Comparison of ENCODE assay signal across 14 cellular contexts in genomic region chr19:38917921-38918491, GRCh38. TPM values are rescaled to one million over a fixed set of nuclear protein-coding genes. Genes with fewer than 3 reads are reported as not detected.
DNase-seq lines count a peak whose midpoint lies in the region; ATAC-seq and TF ChIP-seq lines count a peak whose summit lies in the region.
"Had no signal": no experiment of that assay in that cellular context is flagged by ENCODE, and none has a peak within 500 bp of the region (broad histone marks: within the 10 kb centered on the region; RNA-seq: fewer than 3 reads in every experiment).

No MANE protein-coding gene starts in this region.

- no TSS peak for BruUV-seq in Panc1 (replicated peaks; lab: Mats Ljungman, UMichigan)

- ATAC-seq in Right ventricle myocardium inferior: peak; percentile 30
- no peak for ATAC-seq in left cardiac atrium
- ATAC-seq in Panc1: peak; percentile 78
- ATAC-seq in activated naive CD4-positive, alpha-beta T cell treated with anti-CD3 and anti-CD28 coated beads, Interleukin-2, amount 50 U/mL, for 72 hours: no peak
- no peak for ATAC-seq in activated CD4-positive, CD25-positive, alpha-beta regulatory T cell treated with anti-CD3 and anti-CD28 coated beads, Interleukin-2, amount 50 U/mL, for 24 hours
- ATAC-seq: activated CD4-positive, alpha-beta T cell treated with anti-CD3 and anti-CD28 coated beads for 36 hours had no signal

- H3K27me3 ChIP-seq in Panc1 (ENCODE audit: control insufficient read depth, insufficient read depth, low read length): no peaks in the 10 kb centered on the region
- H3K27me3 ChIP-seq in spleen (replicated peaks in 1 of 7): no peaks in the 10 kb centered on the region
- H3K27me3 ChIP-seq: esophagus muscularis mucosa, sigmoid colon had no signal

- POLR2A ChIA-PET in Panc1 (lab: Charles Lee): no interaction called here

- TF ChIP-seq CTCF in Panc1 (IDR thresholded peaks at IDR 0.05): no peak
- peak; percentile 44 for TF ChIP-seq CTCF in epithelial cell of proximal tubule (conservative IDR thresholded peaks at IDR 0.05; ENCODE audit: low read depth, low read length)
- TF ChIP-seq CTCF in spleen (IDR thresholded peaks at IDR 0.05 in 8 of 11, conservative IDR thresholded peaks at IDR 0.05 in 3 of 11): no peak

- no peaks in the 10 kb centered on the region for H3K36me3 ChIP-seq in Panc1 (ENCODE audit: control insufficient read depth, insufficient read depth, low read length)
- peaks cover 0 to 40% (median 14%) of the 10 kb centered on the region in 6 donors for H3K36me3 ChIP-seq in spleen

- H3K9me3 ChIP-seq in Panc1 (ENCODE audit: control insufficient read depth, insufficient read depth, low read depth, low read length): no peaks in the 10 kb centered on the region
- no peaks in the 10 kb centered on the region for H3K9me3 ChIP-seq in spleen
- H3K9me3 ChIP-seq: esophagus muscularis mucosa, sigmoid colon had no signal

- H3K4me1 ChIP-seq in Panc1 (ENCODE audit: control insufficient read depth, insufficient read depth, low read length): peaks cover 11% of the 10 kb centered on the region
- peaks cover 0 to 3% (median 0%) of the 10 kb centered on the region in 6 donors for H3K4me1 ChIP-seq in spleen
- H3K4me1 ChIP-seq: esophagus muscularis mucosa, sigmoid colon had no signal

- 79 to 89% (median 81%) methylated on average over 10 to 13 of the region's 13 CpGs for WGBS in spleen, 5 donors

- CTCF ChIA-PET in Panc1 (lab: Charles Lee): interaction anchor here (0.6 to 2.0 kb wide), 5 partner anchors 12 to 185 kb away, joined by 4 to 10 read pairs (median 7); partner anchors contain the start of genes MRPS12, NFKBIB and SARS2

- peaks cover 0 to 7% of the 10 kb centered on the region in 2 donors for H3K36me3 Mint-ChIP-seq in activated naive CD4-positive, alpha-beta T cell treated with anti-CD3 and anti-CD28 coated beads, Interleukin-2, amount 50 U/mL, for 72 hours

- no peaks in the 10 kb centered on the region for H3K9me3 Mint-ChIP-seq in activated naive CD4-positive, alpha-beta T cell treated with anti-CD3 and anti-CD28 coated beads, Interleukin-2, amount 50 U/mL, for 72 hours

- no peak for TF ChIP-seq POLR2A in spleen (IDR thresholded peaks at IDR 0.05)

- intact Hi-C loops in Right ventricle myocardium inferior (cut with DNase I) (no loop called here), left cardiac atrium (cut with DNase I) (no loop called here), Panc1 (cut with micrococcal nuclease; ENCODE audit: unreplicated experiment) (no loop called here), spleen (cut with DNase I; ENCODE audit: low total_unique reads) (no loop called here)

- H3K27ac Mint-ChIP-seq in activated naive CD4-positive, alpha-beta T cell treated with anti-CD3 and anti-CD28 coated beads, Interleukin-2, amount 50 U/mL, for 72 hours: no peak overlapping the region
- H3K27ac Mint-ChIP-seq: activated CD4-positive, alpha-beta T cell treated with anti-CD3 and anti-CD28 coated beads for 36 hours had no signal

- H3K27ac ChIP-seq in Panc1 (ENCODE audit: low read length) (peak overlapping the region; percentile 0; the same call in 1 of the 2 replicates), spleen (no peak overlapping the region)
- H3K27ac ChIP-seq: esophagus muscularis mucosa, sigmoid colon had no signal

- DNase-seq in Right ventricle myocardium inferior (ENCODE audit: missing footprints) (no peak), left cardiac atrium (no peak), Panc1 (ENCODE audit: low read depth, low spot score) (no peak), epithelial cell of proximal tubule (ENCODE audit: low read depth) (no peak), spleen (peak; percentile 44)
- no peak for DNase-seq in activated naive CD4-positive, alpha-beta T cell treated with anti-CD3 and anti-CD28 coated beads, Interleukin-2, amount 50 U/mL, for 72 hours (ENCODE audit: low spot score in 2 of 2)
- DNase-seq in stimulated activated CD4-positive, alpha-beta T cell treated with anti-CD3 and anti-CD28 coated beads, Interleukin-2, amount 100 ng/mL, for 24 hours: no peak
- DNase-seq: activated CD4-positive, alpha-beta T cell treated with anti-CD3 and anti-CD28 coated beads for 36 hours; C1 segment of cervical spinal cord; NCI-H526 treated with DMSO at 0.1 percent for 48 hours; sigmoid colon had no signal

- no peak overlapping the region for H3K4me3 ChIP-seq in Panc1 (ENCODE audit: low read depth in 2 of 2, low read length in 2 of 2)
- no peak overlapping the region for H3K4me3 ChIP-seq in epithelial cell of proximal tubule (ENCODE audit: low read depth, low read length)
- H3K4me3 ChIP-seq in spleen: no peak overlapping the region
- H3K4me3 ChIP-seq: esophagus muscularis mucosa, lung, sigmoid colon had no signal

- in situ Hi-C loops in Panc1 (cut with HindIII; ENCODE audit: low pct_unique_long_range_greater_than_20kb, low sequenced_read_pairs): no loop called here

RNA-seq across cellular contexts. Expression of gene CCER2, which starts 6.0 kb away (rescaled TPM):
- total RNA-seq in Right ventricle myocardium inferior (not detected), left cardiac atrium (not detected), Panc1 (2021; ENCODE audit: unreplicated experiment) (1.3 TPM), epithelial cell of proximal tubule (not detected in 2 replicates), spleen (1 to 10 TPM in 1 of 7 donors, under 1 TPM in 3, not detected in 3; 0.34 to 1.1 (median 0.57) TPM)
- 2.1 TPM for polyA plus RNA-seq in Panc1 (2012; ENCODE audit: insufficient read length)
- 1 to 10 TPM in 1 of 3 donors, under 1 TPM in 2; 0.77 to 2.9 (median 0.86) TPM for polyA plus RNA-seq in spleen
- total RNA-seq in activated naive CD4-positive, alpha-beta T cell treated with anti-CD3 and anti-CD28 coated beads, Interleukin-2, amount 50 U/mL, for 72 hours: 1 to 10 TPM in 1 of 2 donors, under 1 TPM in 1; 0.59 to 1.4 TPM

RNA-seq across cellular contexts. Expression of gene SARS2, which starts 12.6 kb away (rescaled TPM):
- total RNA-seq in Right ventricle myocardium inferior: 16.0 TPM
- 10 to 100 TPM in 1 of 2 donors, 1 to 10 TPM in 1; 9.5 to 17.7 TPM for total RNA-seq in left cardiac atrium
- 186 TPM for total RNA-seq in Panc1 (2021; ENCODE audit: unreplicated experiment)
- 160 TPM for polyA plus RNA-seq in Panc1 (2012; ENCODE audit: insufficient read length)
- 42.2 and 55.5 TPM in 2 replicates for total RNA-seq in epithelial cell of proximal tubule
- total RNA-seq in spleen: 10 to 100 TPM; 12.5 to 37.4 (median 24.6) TPM
- 10 to 100 TPM; 25.6 to 70.3 (median 50.7) TPM for polyA plus RNA-seq in spleen
- 10 to 100 TPM; 35.9 to 59.1 TPM for total RNA-seq in activated naive CD4-positive, alpha-beta T cell treated with anti-CD3 and anti-CD28 coated beads, Interleukin-2, amount 50 U/mL, for 72 hours

RNA-seq across cellular contexts. Expression of gene MRPS12, which starts 12.7 kb away (rescaled TPM):
- total RNA-seq in Right ventricle myocardium inferior: 67.9 TPM
- 10 to 100 TPM; 56.2 to 69.0 TPM for total RNA-seq in left cardiac atrium
- 511 TPM for total RNA-seq in Panc1 (2021; ENCODE audit: unreplicated experiment)
- polyA plus RNA-seq in Panc1 (2012; ENCODE audit: insufficient read length): 562 TPM
- 74.9 and 106 TPM in 2 replicates for total RNA-seq in epithelial cell of proximal tubule
- total RNA-seq in spleen: 10 to 100 TPM; 23.2 to 32.6 (median 26.0) TPM
- polyA plus RNA-seq in spleen: 10 to 100 TPM; 25.5 to 47.8 (median 47.1) TPM
- 10 to 100 TPM; 54.1 to 93.0 TPM for total RNA-seq in activated naive CD4-positive, alpha-beta T cell treated with anti-CD3 and anti-CD28 coated beads, Interleukin-2, amount 50 U/mL, for 72 hours

RNA-seq across cellular contexts. Expression of gene NFKBIB, which starts 18.2 kb away (rescaled TPM):
- total RNA-seq in Right ventricle myocardium inferior (17.9 TPM), left cardiac atrium (10 to 100 TPM; 17.9 to 23.0 TPM), Panc1 (2021; ENCODE audit: unreplicated experiment) (185 TPM), epithelial cell of proximal tubule (23.6 and 33.1 TPM in 2 replicates), spleen (10 to 100 TPM; 18.1 to 29.0 (median 21.1) TPM)
- 222 TPM for polyA plus RNA-seq in Panc1 (2012; ENCODE audit: insufficient read length)
- polyA plus RNA-seq in spleen: 10 to 100 TPM; 22.8 to 33.5 (median 23.5) TPM
- 10 to 100 TPM; 41.9 to 71.9 TPM for total RNA-seq in activated naive CD4-positive, alpha-beta T cell treated with anti-CD3 and anti-CD28 coated beads, Interleukin-2, amount 50 U/mL, for 72 hours

RNA-seq across cellular contexts. Expression of gene SIRT2, which starts 18.6 kb away (rescaled TPM):
- total RNA-seq in Right ventricle myocardium inferior (99.8 TPM), left cardiac atrium (10 to 100 TPM; 63.3 to 92.1 TPM), Panc1 (2021; ENCODE audit: unreplicated experiment) (162 TPM), epithelial cell of proximal tubule (26.1 and 43.5 TPM in 2 replicates), spleen (10 to 100 TPM; 44.5 to 81.0 (median 61.8) TPM)
- 240 TPM for polyA plus RNA-seq in Panc1 (2012; ENCODE audit: insufficient read length)
- 10 to 100 TPM; 25.8 to 45.1 (median 30.7) TPM for polyA plus RNA-seq in spleen
- 10 to 100 TPM; 31.5 to 46.0 TPM for total RNA-seq in activated naive CD4-positive, alpha-beta T cell treated with anti-CD3 and anti-CD28 coated beads, Interleukin-2, amount 50 U/mL, for 72 hours

Comparison
In these comparisons a context has a peak if more than half of its experiments do, and no peak if none do; other contexts are left out.
1. ATAC-seq: peak in Right ventricle myocardium inferior (single experiment) and Panc1 (single experiment); none in left cardiac atrium (0 of 2), activated naive CD4-positive, alpha-beta T cell treated with anti-CD3 and anti-CD28 coated beads, Interleukin-2, amount 50 U/mL, for 72 hours (0 of 2) and activated CD4-positive, CD25-positive, alpha-beta regulatory T cell treated with anti-CD3 and anti-CD28 coated beads, Interleukin-2, amount 50 U/mL, for 24 hours (0 of 2).